In genomic region chr1:247487057-247487456, GRCh38 we compare ENCODE assay signal across 8 cellular contexts. TPM values are rescaled to one million over a fixed set of nuclear protein-coding genes. Genes with fewer than 3 reads are reported as not detected.
A peak's percentile ranks its signal among the peaks of the same experiment; 100 is the strongest.
DNase-seq lines count a peak whose midpoint lies in the region; ATAC-seq and TF ChIP-seq lines count a peak whose summit lies in the region.
"Had no signal": no experiment of that assay in that cellular context is flagged by ENCODE, and none has a peak within 500 bp of the region (broad histone marks: within the 10 kb centered on the region; RNA-seq: fewer than 3 reads in every experiment).

No MANE protein-coding gene starts in this region.

- H3K27ac ChIP-seq in lower lobe of right lung: no peak overlapping the region

- no peak overlapping the region for H3K4me3 Mint-ChIP-seq in chondrocyte (ENCODE audit: unreplicated experiment)
- H3K4me3 Mint-ChIP-seq: activated naive CD4-positive, alpha-beta T cell treated with anti-CD3 and anti-CD28 coated beads, Interleukin-2, amount 50 U/mL, for 24 hours had no signal

- intact Hi-C loops in lower lobe of right lung (cut with DNase I): no loop called here

- peak; percentile 44 for DNase-seq in Daoy (ENCODE audit: low read depth)
- peak; percentile 21 for DNase-seq in GM19238 (ENCODE audit: insufficient read length, low spot score)
- peak; percentile 7 for DNase-seq in HK-2 (ENCODE audit: unreplicated experiment)
- DNase-seq in SKM-1 treated with dmso at 0.1 percent for 144 hours (lab: John Stamatoyannopoulos, UW; ENCODE audit: unreplicated experiment): peak; percentile 59
- DNase-seq in chondrocyte (ENCODE audit: low spot score): no peak
- DNase-seq in lower lobe of right lung: no peak

- peak; percentile 59 to 70 for ATAC-seq in lower lobe of right lung
- ATAC-seq in HG02840 (IDR thresholded peaks at IDR 0.05; ENCODE audit: low FRiP score, unreplicated experiment): no peak

- H3K36me3 Mint-ChIP-seq in chondrocyte (ENCODE audit: low read depth): no peaks in the 10 kb centered on the region
- H3K36me3 Mint-ChIP-seq: activated naive CD4-positive, alpha-beta T cell treated with anti-CD3 and anti-CD28 coated beads, Interleukin-2, amount 50 U/mL, for 24 hours had no signal

- H3K4me1 ChIP-seq in lower lobe of right lung: no peaks in the 10 kb centered on the region

- no peaks in the 10 kb centered on the region for H3K9me3 Mint-ChIP-seq in chondrocyte (ENCODE audit: low read depth)
- H3K9me3 Mint-ChIP-seq: activated naive CD4-positive, alpha-beta T cell treated with anti-CD3 and anti-CD28 coated beads, Interleukin-2, amount 50 U/mL, for 24 hours had no signal

- no peak overlapping the region for H3K27ac Mint-ChIP-seq in chondrocyte (ENCODE audit: unreplicated experiment)
- H3K27ac Mint-ChIP-seq: activated naive CD4-positive, alpha-beta T cell treated with anti-CD3 and anti-CD28 coated beads, Interleukin-2, amount 50 U/mL, for 24 hours had no signal

- H3K4me1 Mint-ChIP-seq in chondrocyte (ENCODE audit: low read depth): peaks cover 14% of the 10 kb centered on the region
- H3K4me1 Mint-ChIP-seq: activated naive CD4-positive, alpha-beta T cell treated with anti-CD3 and anti-CD28 coated beads, Interleukin-2, amount 50 U/mL, for 24 hours had no signal

- TF ChIP-seq CTCF in chondrocyte (IDR thresholded peaks at IDR 0.05) (peak; percentile 82), lower lobe of right lung (IDR thresholded peaks at IDR 0.05) (peak; percentile 49)

- H3K9me3 ChIP-seq in lower lobe of right lung: no peaks in the 10 kb centered on the region

- H3K4me3 ChIP-seq in lower lobe of right lung: no peak overlapping the region

- peaks cover 4% of the 10 kb centered on the region for H3K27me3 ChIP-seq in lower lobe of right lung (ENCODE audit: low read depth)

- peaks cover 9% of the 10 kb centered on the region for H3K27me3 Mint-ChIP-seq in chondrocyte (ENCODE audit: low read depth)

- H3K36me3 ChIP-seq in lower lobe of right lung: no peaks in the 10 kb centered on the region

RNA-seq across cellular contexts. Expression of gene OR2B11, which starts 29.2 kb away (rescaled TPM):
- total RNA-seq in Daoy (2014; rRNA removed; shearing (Covaris generic)): not detected in 2 replicates
- not detected in 3 replicates for total RNA-seq in chondrocyte
- total RNA-seq in lower lobe of right lung: not detected

RNA-seq across cellular contexts. Expression of gene OR2C3, which starts 49.2 kb away (rescaled TPM):
- 0.11 TPM in 1 of 2 replicates, not detected in the other for total RNA-seq in Daoy (2014; rRNA removed; shearing (Covaris generic))
- total RNA-seq in chondrocyte (not detected in 3 replicates), lower lobe of right lung (0.06 TPM)

Comparison
In these comparisons a context has a peak if more than half of its experiments do, and no peak if none do; other contexts are left out.
1. DNase-seq: peak in Daoy (single experiment), GM19238 (single experiment), HK-2 (single experiment) and SKM-1 treated with dmso at 0.1 percent for 144 hours (single experiment); none in chondrocyte (single experiment) and lower lobe of right lung (single experiment).